ENCODE assay signal across 26 cellular contexts in genomic region chr4:6706173-6706572, GRCh38. TPM values are rescaled to one million over a fixed set of nuclear protein-coding genes. Genes with fewer than 3 reads are reported as not detected.
DNase-seq lines count a peak whose midpoint lies in the region; ATAC-seq, FAIRE-seq and TF ChIP-seq lines count a peak whose summit lies in the region.
"Had no signal": no experiment of that assay in that cellular context is flagged by ENCODE, and none has a peak within 500 bp of the region (broad histone marks: within the 10 kb centered on the region; RNA-seq: fewer than 3 reads in every experiment).

No MANE protein-coding gene starts in this region.

- dilution Hi-C loops in IMR-90 (cut with HindIII; ENCODE audit: low sequenced_read_pairs, unreplicated experiment), result no loop called here

- H4K5ac ChIP-seq in IMR-90 (ENCODE audit: low read depth, low read length), result no peak overlapping the region

- no peak overlapping the region for H3K4me3 ChIP-seq in IMR-90 (ENCODE audit: insufficient read depth, low read depth, low read length)
- no peak overlapping the region for H3K4me3 ChIP-seq in astrocyte (ENCODE audit: insufficient read depth, low read depth, low read length)
- H3K4me3 ChIP-seq: lung, ovary, SK-N-MC had no signal

- WGBS in IMR-90 (ENCODE audit: extremely low coverage in 2 of 2, insufficient read length in 1 of 2), 2 experiments, result no CpG with 5 or more reads among the region's 5 CpGs

- H3K4me1 ChIP-seq in IMR-90 (ENCODE audit: control insufficient read depth, insufficient read depth, low read length) (peaks cover 7% of the 10 kb centered on the region), astrocyte (ENCODE audit: insufficient read depth, low read length) (peaks cover 12% of the 10 kb centered on the region)

- H3K23ac ChIP-seq in IMR-90 (ENCODE audit: low read depth, low read length), result no peak overlapping the region

- no peak overlapping the region for H3K56ac ChIP-seq in IMR-90 (ENCODE audit: extremely low read depth, insufficient read depth, low read length)

- H3K9me3 ChIP-seq in IMR-90 (ENCODE audit: control insufficient read depth, insufficient read depth, low read length) (peaks cover 2% of the 10 kb centered on the region; the same call in 1 of the 2 replicates), astrocyte (ENCODE audit: insufficient read depth, low read depth, low read length) (no peaks in the 10 kb centered on the region)
- H3K9me3 ChIP-seq: ovary had no signal

- H3K14ac ChIP-seq in IMR-90 (replicated peaks; ENCODE audit: low read depth, low read length), result no peak overlapping the region

- H2AFZ ChIP-seq in IMR-90 (replicated peaks; ENCODE audit: low read length, poor library complexity), result no peak overlapping the region
- H2AFZ ChIP-seq in astrocyte (ENCODE audit: low read depth, low read length), result no peak overlapping the region

- H2AK9ac ChIP-seq in IMR-90 (replicated peaks; ENCODE audit: low read depth, low read length, poor library complexity), result no peak overlapping the region

- no peak overlapping the region for H2BK15ac ChIP-seq in IMR-90 (ENCODE audit: low read depth, low read length)

- H4K8ac ChIP-seq in IMR-90 (ENCODE audit: low read depth in 2 of 2, low read length in 2 of 2), result no peak overlapping the region

- H3K36me3 Mint-ChIP-seq in activated CD4-positive, alpha-beta T cell treated with anti-CD3 and anti-CD28 coated beads, Interleukin-2, amount 10 ng/mL, durations not matched to agents 24 days and 14 days (ENCODE audit: low read depth), result peaks cover 55% of the 10 kb centered on the region
- H3K36me3 Mint-ChIP-seq in astrocyte (ENCODE audit: low read depth, unreplicated experiment) (peaks cover 22% of the 10 kb centered on the region), neural crest cell (ENCODE audit: low read depth) (peaks cover 49% of the 10 kb centered on the region)

- POLR2A ChIA-PET in IMR-90 (lab: Charles Lee; ENCODE audit: unreplicated experiment), result no interaction called here

- no peak overlapping the region for H3K27ac ChIP-seq in IMR-90 (ENCODE audit: insufficient read depth, low read length)
- no peak overlapping the region for H3K27ac ChIP-seq in astrocyte (ENCODE audit: low read depth, low read length)
- H3K27ac ChIP-seq: ovary, SK-N-MC, WERI-Rb-1 had no signal

- intact Hi-C loops in activated CD4-positive, alpha-beta T cell treated with anti-CD3 and anti-CD28 coated beads, Interleukin-2, amount 10 ng/mL, durations not matched to agents 24 days and 14 days (cut with micrococcal nuclease), result no loop called here
- intact Hi-C loops in IMR-90 (cut with micrococcal nuclease), result no loop called here

- FAIRE-seq in astrocyte (lab: Jason Lieb, UNC), result no peak
- FAIRE-seq: bronchial epithelial cell, D721Med had no signal

- H3K79me2 ChIP-seq in astrocyte (ENCODE audit: insufficient read depth, low read length), result peaks cover 71% of the 10 kb centered on the region

- TF ChIP-seq POLR2A in IMR-90 (IDR thresholded peaks at IDR 0.05; ENCODE audit: low read depth, low read length), result no peak

- H3K4me3 Mint-ChIP-seq in activated CD4-positive, alpha-beta T cell treated with anti-CD3 and anti-CD28 coated beads, Interleukin-2, amount 10 ng/mL, durations not matched to agents 24 days and 14 days, result peak overlapping the region; percentile 56
- H3K4me3 Mint-ChIP-seq in astrocyte (ENCODE audit: unreplicated experiment) (peak overlapping the region; percentile 30), neural crest cell (peak overlapping the region; percentile 36)
- H3K4me3 Mint-ChIP-seq: B cell had no signal

- no peak overlapping the region for H2BK5ac ChIP-seq in IMR-90 (ENCODE audit: low read depth, low read length, poor library complexity, severe bottlenecking)

- H3K9ac ChIP-seq in IMR-90 (ENCODE audit: low read depth, low read length) (no peak overlapping the region), astrocyte (ENCODE audit: low read length) (no peak overlapping the region)

- ATAC-seq in IMR-90 (ENCODE audit: low read depth) (no peak), HG03139 (IDR thresholded peaks at IDR 0.05; ENCODE audit: unreplicated experiment) (no peak), HG03039 (IDR thresholded peaks at IDR 0.05; ENCODE audit: unreplicated experiment) (no peak)
- ATAC-seq: sciatic nerve had no signal

- peaks cover 22% of the 10 kb centered on the region for H3K9me1 ChIP-seq in IMR-90 (ENCODE audit: insufficient read depth, low read length)

- CTCF ChIA-PET in IMR-90 (lab: Yijun Ruan, JAX), result interaction anchor here (0.6 kb wide), 1 partner anchor 316 kb away, joined by 3 read pairs; no protein-coding TSS in a partner anchor

- no peak overlapping the region for H2AK5ac ChIP-seq in IMR-90 (ENCODE audit: low read depth, low read length)

- H3K4ac ChIP-seq in IMR-90 (ENCODE audit: low read depth, low read length), result no peak overlapping the region

- no TSS peak for BruUV-seq in IMR-90 (replicated peaks; lab: Mats Ljungman, UMichigan)

- H3K27me3 Mint-ChIP-seq in activated CD4-positive, alpha-beta T cell treated with anti-CD3 and anti-CD28 coated beads, Interleukin-2, amount 10 ng/mL, durations not matched to agents 24 days and 14 days, result no peaks in the 10 kb centered on the region
- H3K27me3 Mint-ChIP-seq in astrocyte (ENCODE audit: low read depth, unreplicated experiment), result no peaks in the 10 kb centered on the region
- peaks cover 6% of the 10 kb centered on the region for H3K27me3 Mint-ChIP-seq in neural crest cell (ENCODE audit: low read depth)
- H3K27me3 Mint-ChIP-seq: B cell had no signal

- DNase-seq in activated CD4-positive, alpha-beta T cell treated with anti-CD3 and anti-CD28 coated beads, Interleukin-2, amount 10 ng/mL, durations not matched to agents 24 days and 14 days, result no peak
- DNase-seq in activated CD4-positive, alpha-beta T cell treated with anti-CD3 and anti-CD28 coated beads for 4 hours, result no peak
- DNase-seq in IMR-90, result no peak
- no peak for DNase-seq in astrocyte (ENCODE audit: low read depth)
- no peak for DNase-seq in neural crest cell (ENCODE audit: low read depth, low spot score)
- no peak for DNase-seq in COR-L47 (lab: John Stamatoyannopoulos, UW)
- DNase-seq: activated CD8-positive, alpha-beta memory T cell treated with anti-CD3 and anti-CD28 coated beads for 24 hours; EL; Karpas-422; NCI-H524; ovary; stimulated activated CD8-positive, alpha-beta memory T cell treated with anti-CD3 and anti-CD28 coated beads, Interleukin-4, amount 100 ng/mL, for 48 hours; WERI-Rb-1 had no signal

- no peak overlapping the region for H3K4me2 ChIP-seq in IMR-90 (ENCODE audit: low read depth, low read length)
- no peak overlapping the region for H3K4me2 ChIP-seq in astrocyte (ENCODE audit: low read length)

- no peak for TF ChIP-seq CTCF in IMR-90 (conservative IDR thresholded peaks at IDR 0.05; ENCODE audit: low read depth, low read length)
- TF ChIP-seq CTCF in astrocyte (IDR thresholded peaks at IDR 0.05; ENCODE audit: insufficient read depth, low read depth, low read length), result no peak
- TF ChIP-seq CTCF in neural crest cell (conservative IDR thresholded peaks at IDR 0.05), result no peak

- no peak overlapping the region for H2BK20ac ChIP-seq in IMR-90 (ENCODE audit: low read depth, low read length)

- H3K27ac Mint-ChIP-seq in activated CD4-positive, alpha-beta T cell treated with anti-CD3 and anti-CD28 coated beads, Interleukin-2, amount 10 ng/mL, durations not matched to agents 24 days and 14 days, result no peak overlapping the region
- no peak overlapping the region for H3K27ac Mint-ChIP-seq in astrocyte (ENCODE audit: unreplicated experiment)
- no peak overlapping the region for H3K27ac Mint-ChIP-seq in neural crest cell (ENCODE audit: unreplicated experiment)
- H3K27ac Mint-ChIP-seq: B cell had no signal

- H4K91ac ChIP-seq in IMR-90 (ENCODE audit: insufficient read depth, low read depth, low read length), result no peak overlapping the region

- H3K18ac ChIP-seq in IMR-90 (ENCODE audit: low read depth, low read length), result no peak overlapping the region

- in situ Hi-C loops in IMR-90 (cut with MboI; ENCODE audit: low sequenced_read_pairs), result no loop called here

- peaks cover 28% of the 10 kb centered on the region; the same call in 1 of the 2 replicates for H4K20me1 ChIP-seq in IMR-90 (ENCODE audit: insufficient read depth, low read length)
- peaks cover 45% of the 10 kb centered on the region for H4K20me1 ChIP-seq in astrocyte (ENCODE audit: insufficient read depth, low read length)

- no peak for TF ChIP-seq RAD21 in IMR-90 (IDR thresholded peaks at IDR 0.05; ENCODE audit: low read length)

- peaks cover 7% of the 10 kb centered on the region for H3K9me3 Mint-ChIP-seq in activated CD4-positive, alpha-beta T cell treated with anti-CD3 and anti-CD28 coated beads, Interleukin-2, amount 10 ng/mL, durations not matched to agents 24 days and 14 days
- H3K9me3 Mint-ChIP-seq in astrocyte (ENCODE audit: unreplicated experiment) (peaks cover 10% of the 10 kb centered on the region), neural crest cell (peaks cover 4% of the 10 kb centered on the region)

- H3K36me3 ChIP-seq in IMR-90 (ENCODE audit: control insufficient read depth, insufficient read depth, low read length) (peaks cover 11% of the 10 kb centered on the region), astrocyte (ENCODE audit: insufficient read depth, low read length) (no peaks in the 10 kb centered on the region)
- H3K36me3 ChIP-seq: ovary had no signal

- H3K79me1 ChIP-seq in IMR-90 (ENCODE audit: low read depth in 1 of 2, low read length in 2 of 2), result peaks cover 48 to 72% of the 10 kb centered on the region in 2 experiments

- H3K4me1 Mint-ChIP-seq in activated CD4-positive, alpha-beta T cell treated with anti-CD3 and anti-CD28 coated beads, Interleukin-2, amount 10 ng/mL, durations not matched to agents 24 days and 14 days, result peaks cover 62% of the 10 kb centered on the region
- peaks cover 16% of the 10 kb centered on the region for H3K4me1 Mint-ChIP-seq in astrocyte (ENCODE audit: low read depth, unreplicated experiment)
- peaks cover 46% of the 10 kb centered on the region for H3K4me1 Mint-ChIP-seq in neural crest cell

- no peak overlapping the region for H2BK120ac ChIP-seq in IMR-90 (ENCODE audit: low read depth, low read length)

- H3K27me3 ChIP-seq in IMR-90 (ENCODE audit: control insufficient read depth, insufficient read depth, low read length) (no peaks in the 10 kb centered on the region), astrocyte (ENCODE audit: insufficient read depth, low read length) (no peaks in the 10 kb centered on the region)
- H3K27me3 ChIP-seq: ovary had no signal

RNA-seq across cellular contexts. Expression of gene MRFAP1L1, which starts 3.5 kb away (rescaled TPM):
- total RNA-seq in activated CD4-positive, alpha-beta T cell treated with anti-CD3 and anti-CD28 coated beads, Interleukin-2, amount 10 ng/mL, durations not matched to agents 24 days and 14 days, result 51.4 TPM in 2 replicates
- total RNA-seq in IMR-90 (2012; rRNA removed), result 31.7 and 64.2 TPM in 2 replicates
- polyA plus RNA-seq in IMR-90 (2012; rRNA removed), result 41.7 and 47.0 TPM in 2 replicates
- polyA plus RNA-seq in IMR-90 (2012; cell fraction: cytosol; rRNA removed), result 21.2 and 35.5 TPM in 2 replicates
- 7.2 and 19.4 TPM in 2 replicates for polyA plus RNA-seq in IMR-90 (2012; cell fraction: nucleus; rRNA removed; ENCODE audit: low replicate concordance)
- 33.2 and 36.8 TPM in 2 replicates for total RNA-seq in astrocyte
- 70.4 and 74.0 TPM in 2 replicates for total RNA-seq in neural crest cell

RNA-seq across cellular contexts. Expression of gene BLOC1S4, which starts 9.8 kb away (rescaled TPM):
- total RNA-seq in activated CD4-positive, alpha-beta T cell treated with anti-CD3 and anti-CD28 coated beads, Interleukin-2, amount 10 ng/mL, durations not matched to agents 24 days and 14 days, result 20.1 and 21.4 TPM in 2 replicates
- total RNA-seq in IMR-90 (2012; rRNA removed), result 8.8 and 13.3 TPM in 2 replicates
- polyA plus RNA-seq in IMR-90 (2012; rRNA removed), result 22.1 and 24.2 TPM in 2 replicates
- polyA plus RNA-seq in IMR-90 (2012; cell fraction: cytosol; rRNA removed), result 7.3 and 27.7 TPM in 2 replicates
- 8.6 and 17.4 TPM in 2 replicates for polyA plus RNA-seq in IMR-90 (2012; cell fraction: nucleus; rRNA removed; ENCODE audit: low replicate concordance)
- total RNA-seq in astrocyte, result 20.9 and 21.2 TPM in 2 replicates
- 23.8 and 25.1 TPM in 2 replicates for total RNA-seq in neural crest cell

RNA-seq across cellular contexts. Expression of gene S100P, which starts 12.5 kb away (rescaled TPM):
- total RNA-seq in activated CD4-positive, alpha-beta T cell treated with anti-CD3 and anti-CD28 coated beads, Interleukin-2, amount 10 ng/mL, durations not matched to agents 24 days and 14 days, result 2.1 and 2.8 TPM in 2 replicates
- not detected in 2 replicates for total RNA-seq in IMR-90 (2012; rRNA removed)
- polyA plus RNA-seq in IMR-90 (2012; rRNA removed), result not detected in 2 replicates
- polyA plus RNA-seq in IMR-90 (2012; cell fraction: cytosol; rRNA removed), result not detected in 2 replicates
- 0.06 TPM in 1 of 2 replicates, not detected in the other for polyA plus RNA-seq in IMR-90 (2012; cell fraction: nucleus; rRNA removed; ENCODE audit: low replicate concordance)
- not detected in 2 replicates for total RNA-seq in astrocyte
- not detected in 2 replicates for total RNA-seq in neural crest cell
- total RNA-seq: A172, B cell, fibroblast of lung, glomerular endothelial cell, HT1080, RPMI7951 had no signal
- polyA plus RNA-seq: fibroblast of lung had no signal
